In the genomic region with DNA sequence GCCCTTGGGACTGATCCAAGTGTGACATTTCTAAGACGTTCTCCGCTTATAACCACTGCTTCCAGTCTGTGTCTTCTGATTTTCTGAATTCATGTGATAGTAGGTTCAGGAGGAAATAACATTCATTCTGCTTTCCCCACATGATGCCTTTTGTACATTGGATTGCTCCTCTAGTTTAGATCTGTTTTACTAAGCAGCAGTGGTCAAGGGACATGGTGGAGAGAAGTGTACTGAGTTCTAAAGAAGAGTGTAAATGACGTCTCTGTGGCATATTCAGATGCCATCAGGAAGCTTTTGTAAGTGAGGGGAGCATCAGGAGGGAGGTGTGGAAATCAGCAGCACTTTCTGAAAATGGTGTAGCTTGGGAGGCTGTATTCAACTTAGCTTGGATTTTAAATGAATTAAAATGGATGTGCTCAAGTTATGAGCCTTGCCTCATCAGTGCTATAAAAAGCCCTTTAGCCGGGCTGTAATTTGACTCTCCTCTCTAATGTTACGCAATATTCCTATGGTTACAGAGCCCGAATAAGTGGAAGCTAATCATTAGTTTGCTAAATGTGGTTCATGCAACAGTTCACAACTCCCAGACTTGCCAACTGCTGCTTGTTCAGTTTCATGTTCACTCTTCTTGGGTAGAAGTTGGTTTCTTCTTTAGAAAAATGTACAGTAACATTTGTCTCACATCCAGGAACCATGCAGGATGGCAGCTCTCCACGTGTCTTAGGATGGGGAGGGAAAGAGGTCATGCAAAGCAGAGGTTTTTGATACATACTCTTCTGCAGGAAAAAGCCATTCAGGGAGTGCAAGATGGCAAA, we compare ENCODE assay signal across 8 cellular contexts.
A peak's percentile ranks its signal among the peaks of the same experiment; 100 is the strongest.
DNase-seq lines count a peak whose midpoint lies in the region; ATAC-seq, FAIRE-seq and TF ChIP-seq lines count a peak whose summit lies in the region.

No MANE protein-coding gene starts in this region.

- no peak overlapping the region for H2AFZ ChIP-seq in H1 (ENCODE audit: low read length)

- H3K27me3 ChIP-seq in AG04450 (ENCODE audit: control insufficient read depth, insufficient read depth, low read length): no peaks in the 10 kb centered on the region
- H3K27me3 ChIP-seq in H1 (replicated peaks in 1 of 4; ENCODE audit: control insufficient read depth in 3 of 4, extremely low read depth in 1 of 4, insufficient read depth in 3 of 4, low read length in 3 of 4): no peaks in the 10 kb centered on the region

- WGBS in H1 (ENCODE audit: extremely low coverage in 1 of 2, insufficient coverage in 1 of 2, insufficient read length in 1 of 2, insufficient replicate concordance in 2 of 2, low coverage in 1 of 2, low lambda C conversion rate in 2 of 2, missing lambda C conversion rate in 1 of 2), 2 experiments: 76% methylated on average over 7 of the region's 7 CpGs; no CpG with 5 or more reads in 1 of the 2 experiments

- no peak overlapping the region for H3K18ac ChIP-seq in H1 (ENCODE audit: extremely low read depth, low read length)

- H3K79me1 ChIP-seq in H1 (ENCODE audit: low read depth, low read length): no peaks in the 10 kb centered on the region

- H3K79me2 ChIP-seq in H1 (ENCODE audit: control insufficient read depth in 1 of 2, insufficient read depth in 2 of 2, low read length in 2 of 2): no peaks in the 10 kb centered on the region

- TF ChIP-seq EP300 in H1 (IDR thresholded peaks at IDR 0.05; ENCODE audit: borderline replicate concordance in 1 of 2, low read depth in 2 of 2, low read length in 2 of 2): no peak

- H3K14ac ChIP-seq in H1 (ENCODE audit: insufficient read length): no peak overlapping the region

- POLR2A ChIA-PET in AG04450 (lab: Yijun Ruan, JAX): interaction anchor here (0.5 to 1.4 kb wide), 4 partner anchors 9 to 91 kb away, joined by 3 to 4 read pairs (median 3); no protein-coding TSS in a partner anchor
- POLR2A ChIA-PET in H1 (lab: Charles Lee; ENCODE audit: partially characterized antibody): interaction anchor here (1.3 kb wide), 1 partner anchor 13 kb away, joined by 3 read pairs; no protein-coding TSS in a partner anchor

- H3K27me3 Mint-ChIP-seq in osteocyte (ENCODE audit: unreplicated experiment): no peaks in the 10 kb centered on the region

- H4K8ac ChIP-seq in H1 (ENCODE audit: extremely low read depth, insufficient read depth, low read length): no peak overlapping the region

- no peak for TF ChIP-seq RAD21 in H1 (IDR thresholded peaks at IDR 0.05 in 1 of 2, conservative IDR thresholded peaks at IDR 0.05 in 1 of 2; ENCODE audit: low read depth in 2 of 2, low read length in 2 of 2)

- no peak overlapping the region for H3K23ac ChIP-seq in H1 (ENCODE audit: insufficient read length)

- H3K56ac ChIP-seq in H1 (replicated peaks; ENCODE audit: insufficient read length, low read depth, low read length): no peak overlapping the region

- H4K5ac ChIP-seq in H1 (ENCODE audit: insufficient read length, low read depth, low read length): no peak overlapping the region

- no peak overlapping the region for H2AK5ac ChIP-seq in H1 (ENCODE audit: low read depth, low read length)

- H3K27ac Mint-ChIP-seq in osteocyte (ENCODE audit: unreplicated experiment): peak overlapping the region; percentile 75

- CTCF ChIA-PET in AG04450 (lab: Charles Lee): interaction anchor here (0.5 kb wide), 1 partner anchor 103 kb away, joined by 3 read pairs; no protein-coding TSS in a partner anchor
- CTCF ChIA-PET in H1 (lab: Charles Lee; ENCODE audit: partially characterized antibody): interaction anchor here (0.6 to 1.0 kb wide), 3 partner anchors 35 to 197 kb away, joined by 3 read pairs; no protein-coding TSS in a partner anchor

- DNase-seq in AG04450 (ENCODE audit: low read depth, low spot score) (peak; percentile 61), NCI-H774 (lab: John Stamatoyannopoulos, UW) (peak; percentile 62), H1 (ENCODE audit: low read depth in 1 of 2, low spot score in 2 of 2) (no peak), osteocyte (ENCODE audit: extremely low spot score, unreplicated experiment) (no peak), retina (no peak)
- DNase-seq in stimulated activated CD4-positive, alpha-beta T cell treated with anti-CD3 and anti-CD28 coated beads, Interleukin-2, amount 100 ng/mL, for 24 hours: no peak
- no peak for DNase-seq in stimulated activated naive CD4-positive, alpha-beta T cell treated with Interleukin-2 at 50 U/mL for 16 hours (lab: John Stamatoyannopoulos, UW)

- H3K4me3 ChIP-seq in AG04450 (ENCODE audit: low read depth, low read length) (no peak overlapping the region), H1 (ENCODE audit: extremely low read depth in 1 of 4, insufficient read depth in 2 of 4, low read depth in 3 of 4, low read length in 4 of 4) (no peak overlapping the region)

- no peaks in the 10 kb centered on the region for H3K9me3 Mint-ChIP-seq in osteocyte (ENCODE audit: unreplicated experiment)

- H3K9ac ChIP-seq in H1 (replicated peaks in 1 of 4; ENCODE audit: extremely low read depth in 1 of 4, low read depth in 3 of 4, low read length in 3 of 4): no peak overlapping the region

- no peak overlapping the region for H4K91ac ChIP-seq in H1 (replicated peaks; ENCODE audit: insufficient read length, low read length)

- no peak for FAIRE-seq in H1 (lab: Jason Lieb, UNC)

- no peaks in the 10 kb centered on the region for H4K20me1 ChIP-seq in H1 (replicated peaks in 1 of 2; ENCODE audit: control insufficient read depth in 1 of 2, insufficient read depth in 2 of 2, low read length in 2 of 2)

- peak overlapping the region; percentile 49; the same call in 1 of the 2 replicates for H2BK5ac ChIP-seq in H1 (ENCODE audit: low read depth, low read length)

- H2BK120ac ChIP-seq in H1 (replicated peaks; ENCODE audit: low read depth, low read length): no peak overlapping the region

- peaks cover 0 to 2% (median 0%) of the 10 kb centered on the region in 4 experiments; a peak in 1 of 7 replicates for H3K4me1 ChIP-seq in H1 (replicated peaks in 1 of 4; ENCODE audit: control insufficient read depth in 3 of 4, insufficient read depth in 4 of 4, low read length in 3 of 4)

- TF ChIP-seq CTCF in AG04450 (IDR thresholded peaks at IDR 0.05; ENCODE audit: low read depth, low read length) (no peak), H1 (IDR thresholded peaks at IDR 0.05; ENCODE audit: control extremely low read depth in 1 of 3, insufficient read depth in 1 of 3, low read depth in 1 of 3, low read length in 3 of 3) (no peak), osteocyte (IDR thresholded peaks at IDR 0.05) (no peak)

- no peaks in the 10 kb centered on the region for H3K36me3 Mint-ChIP-seq in osteocyte (ENCODE audit: unreplicated experiment)

- no peak overlapping the region for H3K4me3 Mint-ChIP-seq in osteocyte (ENCODE audit: unreplicated experiment)

- H3K23me2 ChIP-seq in H1 (ENCODE audit: low read depth, low read length): no peaks in the 10 kb centered on the region

- H3K36me3 ChIP-seq in H1 (ENCODE audit: control insufficient read depth in 2 of 4, insufficient read depth in 4 of 4, low read length in 3 of 4): no peaks in the 10 kb centered on the region

- peak; percentile 22 for ATAC-seq in HG02678 (IDR thresholded peaks at IDR 0.05; ENCODE audit: unreplicated experiment)

- no peak for TF ChIP-seq POLR2A in H1 (IDR thresholded peaks at IDR 0.05; ENCODE audit: control extremely low read depth in 1 of 2, low read depth in 2 of 2, low read length in 2 of 2)

- no peak overlapping the region for H2BK12ac ChIP-seq in H1 (ENCODE audit: low read depth, low read length)

- H3K4me2 ChIP-seq in H1 (ENCODE audit: insufficient read depth in 1 of 2, low read depth in 2 of 2, low read length in 2 of 2): 0 out of 4 replicates have a peak overlapping the region, but pooled peaks of 1 of the 2 experiments have one; percentile 2

- H3K9me3 ChIP-seq in AG04450 (ENCODE audit: control insufficient read depth, insufficient read depth, low read length) (no peaks in the 10 kb centered on the region), H1 (ENCODE audit: insufficient read depth in 2 of 2, low read depth in 1 of 2, low read length in 1 of 2) (no peaks in the 10 kb centered on the region)

- H3K4me1 Mint-ChIP-seq in osteocyte (ENCODE audit: unreplicated experiment): peaks cover 38% of the 10 kb centered on the region

- H3K27ac ChIP-seq in AG04450 (ENCODE audit: low read depth, low read length) (peak overlapping the region; percentile 42), H1 (ENCODE audit: low read depth, low read length) (no peak overlapping the region)

- H3K4ac ChIP-seq in H1 (replicated peaks; ENCODE audit: insufficient read length, low read depth, low read length): no peak overlapping the region

- no peak overlapping the region for H2BK15ac ChIP-seq in H1 (ENCODE audit: low read length)

- no peak overlapping the region; the same call in 1 of the 2 replicates for H2BK20ac ChIP-seq in H1 (ENCODE audit: low read length)

TF ChIP-seq in H1, 55 proteins besides CTCF, POLR2A, EP300 and RAD21:
- TF ChIP-seq CEBPB (IDR thresholded peaks at IDR 0.05; ENCODE audit: low read depth, low read length) (peak; percentile 100), RFX5 (IDR thresholded peaks at IDR 0.05; ENCODE audit: borderline replicate concordance, low read depth, low read length) (no peak), CTBP2 (IDR thresholded peaks at IDR 0.05; ENCODE audit: borderline replicate concordance, insufficient read depth, insufficient read length, low read length) (no peak), SIX5 (IDR thresholded peaks at IDR 0.05; ENCODE audit: low read depth, low read length) (0 out of 2 replicates have a peak, but pooled peaks have one; percentile 12)

Comparison
In these comparisons a context has a peak if more than half of its experiments do, and no peak if none do; other contexts are left out.
1. DNase-seq: peak in AG04450 (single experiment) and NCI-H774 (single experiment); none in H1 (0 of 2), osteocyte (single experiment), stimulated activated CD4-positive, alpha-beta T cell treated with anti-CD3 and anti-CD28 coated beads, Interleukin-2, amount 100 ng/mL, for 24 hours (0 of 2), retina (single experiment) and stimulated activated naive CD4-positive, alpha-beta T cell treated with Interleukin-2 at 50 U/mL for 16 hours (single experiment).